Comparison of ENCODE assay signal across 13 cellular contexts in genomic region chr12:95881331-95881955, GRCh38. TPM values are rescaled to one million over a fixed set of nuclear protein-coding genes. Genes with fewer than 3 reads are reported as not detected.
DNase-seq lines count a peak whose midpoint lies in the region; ATAC-seq, FAIRE-seq and TF ChIP-seq lines count a peak whose summit lies in the region.
"Had no signal": no experiment of that assay in that cellular context is flagged by ENCODE, and none has a peak within 500 bp of the region (broad histone marks: within the 10 kb centered on the region; RNA-seq: fewer than 3 reads in every experiment).

No MANE protein-coding gene starts in this region.

- no peaks in the 10 kb centered on the region for H3K79me2 ChIP-seq in smooth muscle cell (ENCODE audit: low read depth)

- H3K27ac ChIP-seq in smooth muscle cell (ENCODE audit: low read depth) = peak overlapping the region; percentile 64
- H3K27ac ChIP-seq: Peyer's patch, right atrium auricular region had no signal

- FAIRE-seq in endometrium (lab: Jason Lieb, UNC) = peak; percentile 33

- peaks cover 10% of the 10 kb centered on the region for H3F3A ChIP-seq in smooth muscle cell (ENCODE audit: low read depth)

- WGBS in smooth muscle cell (ENCODE audit: low lambda C conversion rate) = 47% methylated on average over 3 of the region's 3 CpGs

- H3K4me1 ChIP-seq in smooth muscle cell (ENCODE audit: low read depth) = peaks cover 7% of the 10 kb centered on the region
- H3K4me1 ChIP-seq: Peyer's patch, right atrium auricular region had no signal

- peaks cover 8% of the 10 kb centered on the region for H3K9me3 ChIP-seq in smooth muscle cell (replicated peaks; ENCODE audit: low read depth)
- H3K9me3 ChIP-seq: Peyer's patch had no signal

- no peaks in the 10 kb centered on the region for H4K20me1 ChIP-seq in smooth muscle cell (ENCODE audit: low read depth)

- H3K4me3 ChIP-seq in smooth muscle cell = no peak overlapping the region
- H3K4me3 ChIP-seq: Peyer's patch, right atrium auricular region had no signal

- H3K27me3 ChIP-seq in smooth muscle cell (ENCODE audit: low read depth) = no peaks in the 10 kb centered on the region
- H3K27me3 ChIP-seq: Peyer's patch, right atrium auricular region had no signal

- no peak for TF ChIP-seq CTCF in smooth muscle cell (IDR thresholded peaks at IDR 0.05; ENCODE audit: borderline replicate concordance, insufficient read depth, poor library complexity, severe bottlenecking)

- DNase-seq in NCI-H1092 treated with DMSO at 0.1 percent for 48 hours (lab: John Stamatoyannopoulos, UW) (peak; percentile 52), NCI-H1092 (lab: John Stamatoyannopoulos, UW) (no peak), NCI-H345 (lab: John Stamatoyannopoulos, UW) (peak; percentile 73), smooth muscle cell (lab: John Stamatoyannopoulos, UW; ENCODE audit: unreplicated experiment) (no peak), NCI-H1048 (lab: John Stamatoyannopoulos, UW) (no peak)
- no peak for DNase-seq in effector CD4-positive, alpha-beta T cell
- DNase-seq: 8988T; NCI-H526; Peyer's patch; stimulated activated CD4-positive, alpha-beta T cell treated with anti-CD3 and anti-CD28 coated beads, Interleukin-2, amount 100 ng/mL, for 24 hours had no signal

- H2AFZ ChIP-seq in smooth muscle cell (ENCODE audit: low read depth) = peak overlapping the region; percentile 36

- ATAC-seq in GM18858 (IDR thresholded peaks at IDR 0.05; ENCODE audit: unreplicated experiment) = no peak

- no peaks in the 10 kb centered on the region for H3K36me3 ChIP-seq in smooth muscle cell (ENCODE audit: low read depth)
- H3K36me3 ChIP-seq: Peyer's patch, right atrium auricular region had no signal

- H3K9ac ChIP-seq in smooth muscle cell (ENCODE audit: low read depth) = no peak overlapping the region

- H3K4me2 ChIP-seq in smooth muscle cell = peak overlapping the region; percentile 59

RNA-seq across cellular contexts. Expression of gene SNRPF, which starts 22.7 kb away (rescaled TPM):
- total RNA-seq in smooth muscle cell = 16.7 and 28.9 TPM in 2 replicates
- polyA plus RNA-seq in smooth muscle cell = 56.1 and 57.4 TPM in 2 replicates

Comparison
In these comparisons a context has a peak if more than half of its experiments do, and no peak if none do; other contexts are left out.
1. DNase-seq: peak in NCI-H1092 treated with DMSO at 0.1 percent for 48 hours (single experiment) and NCI-H345 (single experiment); none in NCI-H1092 (single experiment), smooth muscle cell (single experiment), effector CD4-positive, alpha-beta T cell (single experiment) and NCI-H1048 (single experiment).